14 cellular contexts compared by ENCODE assay signal in genomic region chr5:167916706-167917105, GRCh38.
DNase-seq lines count a peak whose midpoint lies in the region; ATAC-seq, FAIRE-seq and TF ChIP-seq lines count a peak whose summit lies in the region.
"Had no signal": no experiment of that assay in that cellular context is flagged by ENCODE, and none has a peak within 500 bp of the region (broad histone marks: within the 10 kb centered on the region; RNA-seq: fewer than 3 reads in every experiment).

No MANE protein-coding gene starts in this region.

- peak overlapping the region; percentile 43 for H2AFZ ChIP-seq in IMR-90 (replicated peaks; ENCODE audit: low read length, poor library complexity)

- H3K4me3 ChIP-seq in IMR-90 (ENCODE audit: insufficient read depth, low read depth, low read length) (no peak overlapping the region), choroid plexus epithelial cell (ENCODE audit: low read depth, low read length) (no peak overlapping the region), kidney epithelial cell (ENCODE audit: low read depth, low read length) (no peak overlapping the region), tibial artery (no peak overlapping the region), kidney (ENCODE audit: low read length in 2 of 2) (no peak overlapping the region)
- H3K4me3 ChIP-seq: SK-N-MC had no signal

- dilution Hi-C loops in IMR-90 (cut with HindIII; ENCODE audit: low sequenced_read_pairs, unreplicated experiment) = no loop called here

- DNase-seq in IMR-90 (peak; percentile 21), choroid plexus epithelial cell (ENCODE audit: low read depth) (peak; percentile 71), kidney epithelial cell (ENCODE audit: low read depth) (peak; percentile 61), tibial artery (peak; percentile 62 to 73), kidney (no peak), GM20000 (ENCODE audit: low spot score) (no peak), NCI-H2196 (lab: John Stamatoyannopoulos, UW; ENCODE audit: unreplicated experiment) (no peak)
- DNase-seq: activated CD4-positive, CD25-positive, alpha-beta regulatory T cell; activated T-cell treated with anti-CD3 and anti-CD28 coated beads for 4 hours; COR-L47; effector CD8-positive, alpha-beta T cell; NCI-H774 had no signal

- no peak overlapping the region for H3K9ac ChIP-seq in IMR-90 (ENCODE audit: low read depth, low read length)
- H3K9ac ChIP-seq in kidney (ENCODE audit: low read length in 2 of 2) = no peak overlapping the region

- FAIRE-seq in kidney (lab: Jason Lieb, UNC) = no peak

- no peak overlapping the region for H2BK20ac ChIP-seq in IMR-90 (ENCODE audit: low read depth, low read length)

- TF ChIP-seq RAD21 in IMR-90 (IDR thresholded peaks at IDR 0.05; ENCODE audit: low read length) = no peak

- no peak overlapping the region for H2BK5ac ChIP-seq in IMR-90 (ENCODE audit: low read depth, low read length, poor library complexity, severe bottlenecking)

- H3K4ac ChIP-seq in IMR-90 (ENCODE audit: low read depth, low read length) = no peak overlapping the region

- H4K91ac ChIP-seq in IMR-90 (ENCODE audit: insufficient read depth, low read depth, low read length) = no peak overlapping the region

- CTCF ChIA-PET in IMR-90 (lab: Yijun Ruan, JAX) = no interaction called here

- no peak overlapping the region for H3K4me2 ChIP-seq in IMR-90 (ENCODE audit: low read depth, low read length)

- no peak overlapping the region for H4K5ac ChIP-seq in IMR-90 (ENCODE audit: low read depth, low read length)

- H2BK15ac ChIP-seq in IMR-90 (ENCODE audit: low read depth, low read length) = no peak overlapping the region

- no peaks in the 10 kb centered on the region for H3K27me3 ChIP-seq in IMR-90 (ENCODE audit: control insufficient read depth, insufficient read depth, low read length)
- H3K27me3 ChIP-seq in kidney epithelial cell (ENCODE audit: control insufficient read depth, insufficient read depth, low read length) = no peaks in the 10 kb centered on the region
- H3K27me3 ChIP-seq in tibial artery = peaks cover 0 to 2% of the 10 kb centered on the region in 2 donors

- H3K27ac ChIP-seq in IMR-90 (ENCODE audit: insufficient read depth, low read length) (no peak overlapping the region), tibial artery (no peak overlapping the region), kidney (ENCODE audit: low read depth in 2 of 2, low read length in 2 of 2) (no peak overlapping the region)
- H3K27ac ChIP-seq: SK-N-MC had no signal

- BruUV-seq in IMR-90 (replicated peaks; lab: Mats Ljungman, UMichigan) = no TSS peak

- H3K36me3 ChIP-seq in IMR-90 (ENCODE audit: control insufficient read depth, insufficient read depth, low read length) (no peaks in the 10 kb centered on the region), kidney epithelial cell (ENCODE audit: control insufficient read depth, insufficient read depth, low read length) (no peaks in the 10 kb centered on the region), tibial artery (no peaks in the 10 kb centered on the region), kidney (ENCODE audit: control insufficient read depth in 1 of 2, insufficient read depth in 2 of 2, low read length in 2 of 2) (no peaks in the 10 kb centered on the region)

- no peak overlapping the region for H2AK5ac ChIP-seq in IMR-90 (ENCODE audit: low read depth, low read length)

- no peaks in the 10 kb centered on the region for H3K79me1 ChIP-seq in IMR-90 (ENCODE audit: low read depth in 1 of 2, low read length in 2 of 2)

- POLR2A ChIA-PET in IMR-90 (lab: Charles Lee; ENCODE audit: unreplicated experiment) = no interaction called here

- H3K14ac ChIP-seq in IMR-90 (replicated peaks; ENCODE audit: low read depth, low read length) = no peak overlapping the region

- H3K9me3 ChIP-seq in IMR-90 (ENCODE audit: control insufficient read depth, insufficient read depth, low read length) (no peaks in the 10 kb centered on the region), tibial artery (peaks cover 0 to 8% (median 0%) of the 10 kb centered on the region in 3 donors), kidney (ENCODE audit: control insufficient read depth in 1 of 2, low read length in 2 of 2) (no peaks in the 10 kb centered on the region)

- no peak overlapping the region for H3K18ac ChIP-seq in IMR-90 (ENCODE audit: low read depth, low read length)

- no peak overlapping the region for H2BK120ac ChIP-seq in IMR-90 (ENCODE audit: low read depth, low read length)

- no peaks in the 10 kb centered on the region for H3K9me1 ChIP-seq in IMR-90 (ENCODE audit: insufficient read depth, low read length)

- H3K23ac ChIP-seq in IMR-90 (ENCODE audit: low read depth, low read length) = no peak overlapping the region

- intact Hi-C loops in IMR-90 (cut with micrococcal nuclease) = no loop called here
- intact Hi-C loops in tibial artery (cut with DNase I; ENCODE audit: low total_unique reads) = no loop called here
- intact Hi-C loops in kidney (cut with DNase I) = no loop called here

- H4K20me1 ChIP-seq in IMR-90 (ENCODE audit: insufficient read depth, low read length) = no peaks in the 10 kb centered on the region

- in situ Hi-C loops in IMR-90 (cut with MboI; ENCODE audit: low sequenced_read_pairs) = no loop called here

- ATAC-seq in IMR-90 (ENCODE audit: low read depth) = peak; percentile 66
- no peak for ATAC-seq in GM19395 (IDR thresholded peaks at IDR 0.05; ENCODE audit: unreplicated experiment)

- no peak overlapping the region for H4K8ac ChIP-seq in IMR-90 (ENCODE audit: low read depth in 2 of 2, low read length in 2 of 2)

- H3K4me1 ChIP-seq in IMR-90 (ENCODE audit: control insufficient read depth, insufficient read depth, low read length) (no peaks in the 10 kb centered on the region), tibial artery (no peaks in the 10 kb centered on the region), kidney (ENCODE audit: control insufficient read depth in 1 of 2, insufficient read depth in 1 of 2, low read depth in 1 of 2, low read length in 2 of 2) (peaks cover 0 to 2% of the 10 kb centered on the region in 2 donors)

- WGBS in IMR-90 (ENCODE audit: extremely low coverage in 2 of 2, insufficient read length in 1 of 2), 2 experiments = no CpG with 5 or more reads among the region's 4 CpGs

- H3K56ac ChIP-seq in IMR-90 (ENCODE audit: extremely low read depth, insufficient read depth, low read length) = no peak overlapping the region

- H2AK9ac ChIP-seq in IMR-90 (replicated peaks; ENCODE audit: low read depth, low read length, poor library complexity) = no peak overlapping the region

- no peak for TF ChIP-seq POLR2A in IMR-90 (IDR thresholded peaks at IDR 0.05; ENCODE audit: low read depth, low read length)

- TF ChIP-seq CTCF in IMR-90 (conservative IDR thresholded peaks at IDR 0.05; ENCODE audit: low read depth, low read length) (no peak), choroid plexus epithelial cell (conservative IDR thresholded peaks at IDR 0.05; ENCODE audit: low read depth, low read length) (no peak), kidney epithelial cell (IDR thresholded peaks at IDR 0.05; ENCODE audit: insufficient read depth, low read length, poor library complexity, severe bottlenecking) (no peak), tibial artery (IDR thresholded peaks at IDR 0.05) (no peak), kidney (IDR thresholded peaks at IDR 0.05; ENCODE audit: borderline replicate concordance, extremely low read depth, insufficient read depth) (no peak), GM20000 (IDR thresholded peaks at IDR 0.05; ENCODE audit: extremely low read depth, missing control alignments) (no peak)

TF ChIP-seq in IMR-90, 13 proteins besides CTCF, POLR2A, EP300 and RAD21:
- TF ChIP-seq CHD1 (IDR thresholded peaks at IDR 0.05; ENCODE audit: low read depth, low read length) (no peak), USF2 (IDR thresholded peaks at IDR 0.05; ENCODE audit: low read depth, low read length) (peak; percentile 47; the same call in 1 of the 2 replicates), MXI1 (IDR thresholded peaks at IDR 0.05; ENCODE audit: borderline replicate concordance, low read depth, low read length) (no peak), CEBPB (IDR thresholded peaks at IDR 0.05; ENCODE audit: low read depth, low read length) (no peak), RFX5 (IDR thresholded peaks at IDR 0.05; ENCODE audit: low read depth, low read length) (no peak), RCOR1 (IDR thresholded peaks at IDR 0.05; ENCODE audit: insufficient replicate concordance, low read length) (no peak)

Comparison
In these comparisons a context has a peak if more than half of its experiments do, and no peak if none do; other contexts are left out.
1. DNase-seq: peak in IMR-90 (single experiment), choroid plexus epithelial cell (single experiment), kidney epithelial cell (single experiment) and tibial artery (2 of 2); none in kidney (single experiment), GM20000 (single experiment) and NCI-H2196 (single experiment).